13 cellular contexts compared by ENCODE assay signal in genomic region chr4:101284546-101284945, GRCh38.
DNase-seq lines count a peak whose midpoint lies in the region; ATAC-seq and TF ChIP-seq lines count a peak whose summit lies in the region.
"Had no signal": no experiment of that assay in that cellular context is flagged by ENCODE, and none has a peak within 500 bp of the region (broad histone marks: within the 10 kb centered on the region; RNA-seq: fewer than 3 reads in every experiment).

No MANE protein-coding gene starts in this region.

- peaks cover 0 to 11% of the 10 kb centered on the region in 2 donors for H3K9me3 Mint-ChIP-seq in activated naive CD4-positive, alpha-beta T cell treated with anti-CD3 and anti-CD28 coated beads, Interleukin-2, amount 50 U/mL, for 72 hours
- H3K9me3 Mint-ChIP-seq: T-helper 1 cell treated with Interleukin-12 subunit alpha and Interleukin-12 subunit beta and Interleukin-4 antibody, amounts not matched to agents 30 μg/mL and 1 μg/mL, for 36 hours had no signal

- H3K27me3 ChIP-seq in foreskin keratinocyte, result no peaks in the 10 kb centered on the region
- H3K27me3 ChIP-seq: upper lobe of left lung had no signal

- TF ChIP-seq CTCF in foreskin keratinocyte (conservative IDR thresholded peaks at IDR 0.05), result no peak

- no peak overlapping the region for H3K27ac ChIP-seq in foreskin keratinocyte

- peak; percentile 73 for DNase-seq in DMS53 (lab: John Stamatoyannopoulos, UW)
- DNase-seq in DMS53 treated with DMSO at 0.1 percent for 48 hours (lab: John Stamatoyannopoulos, UW; ENCODE audit: unreplicated experiment), result no peak
- DNase-seq in amniotic epithelial cell (ENCODE audit: low read depth), result peak; percentile 71
- no peak for DNase-seq in foreskin keratinocyte
- DNase-seq in renal cortical epithelial cell (ENCODE audit: low read depth), result peak; percentile 65
- DNase-seq in putamen (ENCODE audit: low spot score), result no peak
- DNase-seq in activated naive CD4-positive, alpha-beta T cell treated with anti-CD3 and anti-CD28 coated beads, Interleukin-2, amount 50 U/mL, for 72 hours (ENCODE audit: low spot score in 2 of 2), result no peak
- DNase-seq: activated gamma-delta T cell treated with Interleukin-2 at 50 U/mL for 16 hours, NCI-H345, upper lobe of left lung had no signal

- H3K27ac Mint-ChIP-seq in activated naive CD4-positive, alpha-beta T cell treated with anti-CD3 and anti-CD28 coated beads, Interleukin-2, amount 50 U/mL, for 72 hours, result no peak overlapping the region
- H3K27ac Mint-ChIP-seq: T-helper 1 cell treated with Interleukin-12 subunit alpha and Interleukin-12 subunit beta and Interleukin-4 antibody, amounts not matched to agents 30 μg/mL and 1 μg/mL, for 36 hours had no signal

- H3K4me1 ChIP-seq in foreskin keratinocyte, result peaks cover 6% of the 10 kb centered on the region

- no peaks in the 10 kb centered on the region for H3K36me3 Mint-ChIP-seq in activated naive CD4-positive, alpha-beta T cell treated with anti-CD3 and anti-CD28 coated beads, Interleukin-2, amount 50 U/mL, for 72 hours

- ATAC-seq in foreskin keratinocyte, result peak; percentile 16
- no peak for ATAC-seq in GM19023 (IDR thresholded peaks at IDR 0.05; ENCODE audit: unreplicated experiment)
- ATAC-seq in activated naive CD4-positive, alpha-beta T cell treated with anti-CD3 and anti-CD28 coated beads, Interleukin-2, amount 50 U/mL, for 72 hours, result no peak
- ATAC-seq: left lobe of liver had no signal

Comparison
In these comparisons a context has a peak if more than half of its experiments do, and no peak if none do; other contexts are left out.
1. DNase-seq: peak in DMS53 (single experiment), amniotic epithelial cell (single experiment) and renal cortical epithelial cell (single experiment); none in DMS53 treated with DMSO at 0.1 percent for 48 hours (single experiment), foreskin keratinocyte (0 of 2), putamen (single experiment) and activated naive CD4-positive, alpha-beta T cell treated with anti-CD3 and anti-CD28 coated beads, Interleukin-2, amount 50 U/mL, for 72 hours (0 of 2).